In the genomic region with DNA sequence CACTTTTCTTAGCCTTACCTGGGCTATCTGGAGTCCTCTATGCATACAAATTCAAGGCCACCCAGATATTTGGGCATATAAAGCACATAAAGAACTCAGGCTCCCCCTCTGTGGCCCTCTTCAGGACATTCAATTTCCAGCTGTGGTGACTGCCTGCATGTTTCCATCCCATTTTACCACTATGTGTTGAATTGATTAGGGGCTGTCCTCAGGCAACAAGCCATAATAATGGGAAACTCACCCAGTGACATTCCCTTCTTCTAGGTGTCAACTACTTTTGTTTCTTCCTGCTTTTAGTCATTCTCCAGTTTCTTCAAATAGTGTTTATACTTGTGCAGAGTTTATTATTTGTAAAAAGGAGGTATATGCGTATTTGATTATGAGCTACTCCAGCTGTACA, we compare ENCODE assay signal across 7 cellular contexts. TPM values are rescaled to one million over a fixed set of nuclear protein-coding genes. Genes with fewer than 3 reads are reported as not detected.
"Had no signal": no experiment of that assay in that cellular context is flagged by ENCODE, and none has a peak within 500 bp of the region (broad histone marks: within the 10 kb centered on the region; RNA-seq: fewer than 3 reads in every experiment).

No MANE protein-coding gene starts in this region.

- H3K4me3 Mint-ChIP-seq: H9 had no signal

- H3K9ac ChIP-seq: GM23248 had no signal

- H2AFZ ChIP-seq: GM23248 had no signal

- H3K4me3 ChIP-seq: GM23248, K562 had no signal

- H3K27ac ChIP-seq: GM23248 had no signal

- DNase-seq: GM23248, H9, HCEC 1CT, IMR-90 had no signal

- ATAC-seq: K562 had no signal

RNA-seq across cellular contexts. Expression of gene NRG4, which starts 18.0 kb away (rescaled TPM):
- total RNA-seq: GM23248, H1, H9, HT-29, IMR-90 had no signal
- polyA plus RNA-seq: IMR-90 had no signal
